ENCODE assay signal across 31 cellular contexts in genomic region chr1:177849588-177849987, GRCh38.
"Had no signal": no experiment of that assay in that cellular context is flagged by ENCODE, and none has a peak within 500 bp of the region (broad histone marks: within the 10 kb centered on the region; RNA-seq: fewer than 3 reads in every experiment).

No MANE protein-coding gene starts in this region.

- H3K4me3 ChIP-seq: Peyer's patch, SJSA1 had no signal

- H3K36me3 ChIP-seq: Peyer's patch, SJSA1 had no signal

- DNase-seq: activated B cell treated with CpG ODN at 0.5 μM for 24 hours; activated CD4-positive, alpha-beta memory T cell treated with anti-CD3 and anti-CD28 coated beads for 36 hours; activated CD4-positive, alpha-beta T cell treated with anti-CD3 and anti-CD28 coated beads for 4 hours; activated CD4-positive, alpha-beta T cell treated with anti-CD3 and anti-CD28 coated beads, Interleukin-2, amount 50 U/mL, for 1 hour; activated CD4-positive, CD25-positive, alpha-beta regulatory T cell treated with anti-CD3 and anti-CD28 coated beads, Interleukin-2, amount 50 U/mL, for 72 hours; activated CD8-positive, alpha-beta memory T cell treated with anti-CD3 and anti-CD28 coated beads, Interleukin-2, amount 50 U/mL, for 4 hours; activated naive CD4-positive, alpha-beta T cell treated with anti-CD3 and anti-CD28 coated beads, Interleukin-2, amount 10 ng/mL, durations not matched to agents 7 days and 5 days; activated naive CD8-positive, alpha-beta T cell treated with anti-CD3 and anti-CD28 coated beads, Interleukin-2, amount 50 U/mL, for 24 hours; activated T-cell treated with anti-CD3 and anti-CD28 coated beads for 4 hours; activated T-cell treated with anti-CD3 and anti-CD28 coated beads, Interleukin-2, amount 50 U/mL, for 4 hours; anterior cingulate cortex; caudate nucleus; cerebellar nuclear complex; Karpas-422; NCI-H1417 treated with DMSO at 0.1 percent for 48 hours; NCI-H1930; NCI-H2171 treated with DMSO at 0.1 percent for 48 hours; NCI-H446; NCI-H524; NCI-H82; PC-3; Peyer's patch; RPMI8226; SHP77 treated with DMSO at 0.1 percent for 48 hours; SK-N-SH; T-cell; T-helper 2 cell; T-helper 9 cell had no signal

- H3K9ac ChIP-seq: SK-N-SH had no signal

- FAIRE-seq: bronchial epithelial cell had no signal

- H3K27me3 ChIP-seq: Peyer's patch, SJSA1 had no signal

- H3K9me3 ChIP-seq: Peyer's patch, SK-N-SH had no signal

- ATAC-seq: activated naive CD8-positive, alpha-beta T cell treated with anti-CD3 and anti-CD28 coated beads, Interleukin-2, amount 50 U/mL, for 24 hours; activated T-cell treated with anti-CD3 and anti-CD28 coated beads, Interleukin-2, amount 50 U/mL, for 4 hours; PC-3; T-cell had no signal

- H3K4me2 ChIP-seq: SK-N-SH had no signal

- H3K4me1 ChIP-seq: Peyer's patch had no signal

- H3K27ac ChIP-seq: Peyer's patch, VCaP had no signal
